ENCODE assay signal across 2 cellular contexts in genomic region chr2:159147687-159148086, GRCh38.
TF ChIP-seq lines count a peak whose summit lies in the region.

No MANE protein-coding gene starts in this region.

TF ChIP-seq in HepG2, 621 proteins besides CTCF, POLR2A, EP300 and RAD21:
- TF ChIP-seq NFE2L2 (IDR thresholded peaks at IDR 0.05; ENCODE audit: low read length) = peak; percentile 49; the same call in 1 of the 2 replicates
- TF ChIP-seq, protein P1, sequence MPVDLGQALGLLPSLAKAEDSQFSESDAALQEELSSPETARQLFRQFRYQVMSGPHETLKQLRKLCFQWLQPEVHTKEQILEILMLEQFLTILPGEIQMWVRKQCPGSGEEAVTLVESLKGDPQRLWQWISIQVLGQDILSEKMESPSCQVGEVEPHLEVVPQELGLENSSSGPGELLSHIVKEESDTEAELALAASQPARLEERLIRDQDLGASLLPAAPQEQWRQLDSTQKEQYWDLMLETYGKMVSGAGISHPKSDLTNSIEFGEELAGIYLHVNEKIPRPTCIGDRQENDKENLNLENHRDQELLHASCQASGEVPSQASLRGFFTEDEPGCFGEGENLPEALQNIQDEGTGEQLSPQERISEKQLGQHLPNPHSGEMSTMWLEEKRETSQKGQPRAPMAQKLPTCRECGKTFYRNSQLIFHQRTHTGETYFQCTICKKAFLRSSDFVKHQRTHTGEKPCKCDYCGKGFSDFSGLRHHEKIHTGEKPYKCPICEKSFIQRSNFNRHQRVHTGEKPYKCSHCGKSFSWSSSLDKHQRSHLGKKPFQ (CRISPR knock-in tag; IDR thresholded peaks at IDR 0.05; ENCODE audit: insufficient replicate concordance) = no peak

TF ChIP-seq in H1, 55 proteins besides CTCF, POLR2A, EP300 and RAD21:
- no peak for TF ChIP-seq BCL11A (IDR thresholded peaks at IDR 0.05; ENCODE audit: low read depth in 2 of 2, low read length in 2 of 2)
- no peak for TF ChIP-seq JUND (IDR thresholded peaks at IDR 0.05; ENCODE audit: low read length)
- TF ChIP-seq KDM5A (IDR thresholded peaks at IDR 0.05; ENCODE audit: low read length) = no peak
- TF ChIP-seq CEBPB (IDR thresholded peaks at IDR 0.05; ENCODE audit: low read depth, low read length) = no peak
- no peak for TF ChIP-seq RBBP5 (IDR thresholded peaks at IDR 0.05; ENCODE audit: borderline replicate concordance, low read depth, low read length)
- no peak for TF ChIP-seq ZNF274 (IDR thresholded peaks at IDR 0.05; ENCODE audit: borderline replicate concordance, extremely low read depth, low read length)
- TF ChIP-seq KDM1A (IDR thresholded peaks at IDR 0.05; ENCODE audit: borderline replicate concordance, low read length) = no peak
- no peak for TF ChIP-seq CHD1 (IDR thresholded peaks at IDR 0.05; ENCODE audit: low read depth, low read length)
- no peak for TF ChIP-seq NANOG (IDR thresholded peaks at IDR 0.05; ENCODE audit: insufficient read depth, low read depth, low read length, poor library complexity, severe bottlenecking)
- no peak for TF ChIP-seq SP2 (IDR thresholded peaks at IDR 0.05; ENCODE audit: low read length)
- TF ChIP-seq BRCA1 (IDR thresholded peaks at IDR 0.05; ENCODE audit: low read depth, low read length) = no peak
- TF ChIP-seq SP1 (IDR thresholded peaks at IDR 0.05; ENCODE audit: low read depth, low read length) = no peak
- TF ChIP-seq EZH2 (IDR thresholded peaks at IDR 0.05; ENCODE audit: low read depth, low read length, severe bottlenecking) = no peak
- TF ChIP-seq RXRA (IDR thresholded peaks at IDR 0.05; ENCODE audit: insufficient read depth, low read depth, low read length) = no peak
- no peak for TF ChIP-seq POU5F1 (IDR thresholded peaks at IDR 0.05; ENCODE audit: low read depth, low read length)
